Comparison of ENCODE assay signal across 16 cellular contexts in the genomic region with DNA sequence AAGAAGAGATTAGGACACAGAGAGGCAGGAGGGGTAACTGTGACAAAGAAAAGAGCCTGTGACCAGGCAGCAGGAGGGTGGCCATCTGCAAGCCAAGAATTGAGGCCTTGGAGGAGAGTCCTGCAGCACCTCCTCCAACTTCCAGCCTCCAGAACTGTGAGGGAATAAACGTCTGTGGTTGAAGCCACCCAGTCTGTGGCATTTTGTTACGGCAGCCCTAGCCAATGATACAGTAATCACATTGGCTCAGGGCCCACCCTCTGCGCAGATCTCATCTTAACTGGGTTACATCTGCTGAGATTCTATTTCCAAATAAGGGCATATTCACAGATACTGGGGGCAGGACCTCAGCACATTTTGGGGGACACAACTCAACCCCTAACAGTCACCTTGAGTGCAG. TPM values are rescaled to one million over a fixed set of nuclear protein-coding genes. Genes with fewer than 3 reads are reported as not detected.
A peak's percentile ranks its signal among the peaks of the same experiment; 100 is the strongest.
DNase-seq lines count a peak whose midpoint lies in the region; ATAC-seq and TF ChIP-seq lines count a peak whose summit lies in the region.
"Had no signal": no experiment of that assay in that cellular context is flagged by ENCODE, and none has a peak within 500 bp of the region (broad histone marks: within the 10 kb centered on the region; RNA-seq: fewer than 3 reads in every experiment).

No MANE protein-coding gene starts in this region.

- H3K9me3 Mint-ChIP-seq in brain, result no peaks in the 10 kb centered on the region
- H3K9me3 Mint-ChIP-seq in activated naive CD8-positive, alpha-beta T cell treated with anti-CD3 and anti-CD28 coated beads, Interleukin-2, amount 50 U/mL, for 24 hours, result no peaks in the 10 kb centered on the region
- H3K9me3 Mint-ChIP-seq: activated CD4-positive, alpha-beta T cell treated with anti-CD3 and anti-CD28 coated beads, Interleukin-2, amount 10 ng/mL, durations not matched to agents 7 days and 5 days had no signal

- H3K4me1 ChIP-seq in IMR-90 (ENCODE audit: control insufficient read depth, insufficient read depth, low read length) (peaks cover 10% of the 10 kb centered on the region), osteoblast (ENCODE audit: insufficient read depth, low read length) (peaks cover 41% of the 10 kb centered on the region)
- H3K4me1 ChIP-seq: Caco-2 had no signal

- H3K27me3 Mint-ChIP-seq in brain, result peaks cover 13% of the 10 kb centered on the region
- no peaks in the 10 kb centered on the region for H3K27me3 Mint-ChIP-seq in activated naive CD8-positive, alpha-beta T cell treated with anti-CD3 and anti-CD28 coated beads, Interleukin-2, amount 50 U/mL, for 24 hours
- H3K27me3 Mint-ChIP-seq: activated CD4-positive, alpha-beta T cell treated with anti-CD3 and anti-CD28 coated beads, Interleukin-2, amount 10 ng/mL, durations not matched to agents 7 days and 5 days had no signal

- H3K27ac ChIP-seq in AG04450 (ENCODE audit: low read depth, low read length) (peak overlapping the region; percentile 88), IMR-90 (ENCODE audit: insufficient read depth, low read length) (peak overlapping the region; percentile 42; the same call in 1 of the 2 replicates), osteoblast (ENCODE audit: low read depth, low read length) (peak overlapping the region; percentile 73)

- H2AK9ac ChIP-seq in IMR-90 (replicated peaks; ENCODE audit: low read depth, low read length, poor library complexity), result peak overlapping the region; percentile 58

- H3K36me3 ChIP-seq in IMR-90 (ENCODE audit: control insufficient read depth, insufficient read depth, low read length) (peaks cover 21% of the 10 kb centered on the region), osteoblast (ENCODE audit: insufficient read depth, low read length) (peaks cover 18% of the 10 kb centered on the region)

- DNase-seq in AG04450 (ENCODE audit: low read depth, low spot score), result no peak
- DNase-seq in IMR-90, result peak; percentile 80
- no peak for DNase-seq in osteoblast (ENCODE audit: insufficient read length, low spot score, missing footprints)
- DNase-seq in SKM-1 treated with dmso at 0.1 percent for 144 hours (lab: John Stamatoyannopoulos, UW; ENCODE audit: unreplicated experiment), result no peak
- no peak for DNase-seq in pons (ENCODE audit: low spot score)
- no peak for DNase-seq in activated naive CD8-positive, alpha-beta T cell treated with anti-CD3 and anti-CD28 coated beads, Interleukin-2, amount 50 U/mL, for 24 hours
- DNase-seq: activated CD4-positive, alpha-beta T cell treated with anti-CD3 and anti-CD28 coated beads, Interleukin-2, amount 10 ng/mL, durations not matched to agents 7 days and 5 days; activated naive CD4-positive, alpha-beta T cell treated with anti-CD3 and anti-CD28 coated beads, Interleukin-2, amount 50 U/mL, for 16 hours; Caco-2; GDM1; left lung; NCI-H1930; OCI-M1; stimulated activated naive CD4-positive, alpha-beta T cell had no signal

- H3K4me2 ChIP-seq in IMR-90 (ENCODE audit: low read depth, low read length) (no peak overlapping the region), osteoblast (ENCODE audit: insufficient read depth, low read length) (no peak overlapping the region)

- H4K5ac ChIP-seq in IMR-90 (ENCODE audit: low read depth, low read length), result peak overlapping the region; percentile 81

- peak overlapping the region; percentile 49; the same call in 1 of the 2 replicates for H2AK5ac ChIP-seq in IMR-90 (ENCODE audit: low read depth, low read length)

- no peak for TF ChIP-seq CTCF in AG04450 (IDR thresholded peaks at IDR 0.05; ENCODE audit: low read depth, low read length)
- TF ChIP-seq CTCF in IMR-90 (conservative IDR thresholded peaks at IDR 0.05; ENCODE audit: low read depth, low read length), result no peak
- no peak for TF ChIP-seq CTCF in brain (conservative IDR thresholded peaks at IDR 0.05)
- no peak for TF ChIP-seq CTCF in osteoblast (IDR thresholded peaks at IDR 0.05; ENCODE audit: extremely low read depth, low read depth, low read length)

- H4K20me1 ChIP-seq in IMR-90 (ENCODE audit: insufficient read depth, low read length) (peaks cover 9% of the 10 kb centered on the region; the same call in 1 of the 2 replicates), osteoblast (ENCODE audit: insufficient read depth, low read length) (no peaks in the 10 kb centered on the region)

- dilution Hi-C loops in IMR-90 (cut with HindIII; ENCODE audit: low sequenced_read_pairs, unreplicated experiment), result no loop called here

- H3K23ac ChIP-seq in IMR-90 (ENCODE audit: low read depth, low read length), result no peak overlapping the region

- 0 out of 2 replicates have a peak overlapping the region, but pooled peaks have one; percentile 54 for H3K18ac ChIP-seq in IMR-90 (ENCODE audit: low read depth, low read length)

- peaks cover 6% of the 10 kb centered on the region for H3K4me1 Mint-ChIP-seq in brain
- H3K4me1 Mint-ChIP-seq in activated naive CD8-positive, alpha-beta T cell treated with anti-CD3 and anti-CD28 coated beads, Interleukin-2, amount 50 U/mL, for 24 hours, result peaks cover 5% of the 10 kb centered on the region

- H3K14ac ChIP-seq in IMR-90 (replicated peaks; ENCODE audit: low read depth, low read length), result no peak overlapping the region

- no peak overlapping the region for H2BK5ac ChIP-seq in IMR-90 (ENCODE audit: low read depth, low read length, poor library complexity, severe bottlenecking)

- H4K8ac ChIP-seq in IMR-90 (ENCODE audit: low read depth in 2 of 2, low read length in 2 of 2), result peak overlapping the region; percentile 10 to 63; a peak in 1 of 4 replicates

- TF ChIP-seq POLR2A in IMR-90 (IDR thresholded peaks at IDR 0.05; ENCODE audit: low read depth, low read length), result no peak; the same call in 1 of the 2 replicates

- CTCF ChIA-PET in AG04450 (lab: Charles Lee), result interaction anchor here (2.8 to 3.9 kb wide), 2 partner anchors 250 to 257 kb away, joined by 21 to 22 read pairs; no protein-coding TSS in a partner anchor
- CTCF ChIA-PET in IMR-90 (lab: Yijun Ruan, JAX), result no interaction called here

- ATAC-seq in IMR-90 (ENCODE audit: low read depth), result peak; percentile 22; the same call in 1 of the 2 replicates
- no peak for ATAC-seq in GM18520 (IDR thresholded peaks at IDR 0.05; ENCODE audit: unreplicated experiment)
- ATAC-seq in activated naive CD8-positive, alpha-beta T cell treated with anti-CD3 and anti-CD28 coated beads, Interleukin-2, amount 50 U/mL, for 24 hours, result no peak
- ATAC-seq: left lung had no signal

- H2AFZ ChIP-seq in IMR-90 (replicated peaks; ENCODE audit: low read length, poor library complexity), result no peak overlapping the region
- H2AFZ ChIP-seq in osteoblast (ENCODE audit: low read length), result no peak overlapping the region

- in situ Hi-C loops in IMR-90 (cut with MboI; ENCODE audit: low sequenced_read_pairs), result loop anchor here (10.0 to 25.0 kb wide), 3 partner anchors 354 to 631 kb away; a partner anchor contains a TSS

- no TSS peak for BruUV-seq in IMR-90 (replicated peaks; lab: Mats Ljungman, UMichigan)

- H2BK20ac ChIP-seq in IMR-90 (ENCODE audit: low read depth, low read length), result no peak overlapping the region

- peak overlapping the region; percentile 82; the same call in 1 of the 2 replicates for H2BK120ac ChIP-seq in IMR-90 (ENCODE audit: low read depth, low read length)

- H3K4me3 ChIP-seq in AG04450 (ENCODE audit: low read depth, low read length) (no peak overlapping the region), IMR-90 (ENCODE audit: insufficient read depth, low read depth, low read length) (no peak overlapping the region), osteoblast (ENCODE audit: insufficient read depth, low read length) (no peak overlapping the region)
- H3K4me3 ChIP-seq: left lung had no signal

- POLR2A ChIA-PET in AG04450 (lab: Yijun Ruan, JAX), result no interaction called here
- POLR2A ChIA-PET in IMR-90 (lab: Charles Lee; ENCODE audit: unreplicated experiment), result no interaction called here

- no peaks in the 10 kb centered on the region for H3K79me2 ChIP-seq in osteoblast (ENCODE audit: insufficient read depth, low read length)

- H3K4me3 Mint-ChIP-seq in brain, result no peak overlapping the region
- H3K4me3 Mint-ChIP-seq in activated naive CD8-positive, alpha-beta T cell treated with anti-CD3 and anti-CD28 coated beads, Interleukin-2, amount 50 U/mL, for 24 hours, result no peak overlapping the region
- H3K4me3 Mint-ChIP-seq: activated CD4-positive, alpha-beta T cell treated with anti-CD3 and anti-CD28 coated beads, Interleukin-2, amount 10 ng/mL, durations not matched to agents 7 days and 5 days had no signal

- 0 out of 4 replicates have a peak, but pooled peaks cover 0 to 6% of the 10 kb centered on the region in 2 experiments for H3K79me1 ChIP-seq in IMR-90 (ENCODE audit: low read depth in 1 of 2, low read length in 2 of 2)

- H3K9ac ChIP-seq in IMR-90 (ENCODE audit: low read depth, low read length), result no peak overlapping the region

- H3K36me3 Mint-ChIP-seq in brain, result peaks cover 12% of the 10 kb centered on the region
- peaks cover 9% of the 10 kb centered on the region for H3K36me3 Mint-ChIP-seq in activated naive CD8-positive, alpha-beta T cell treated with anti-CD3 and anti-CD28 coated beads, Interleukin-2, amount 50 U/mL, for 24 hours (ENCODE audit: low read depth)

- H3K27ac Mint-ChIP-seq in brain, result peak overlapping the region in 3 of 5 experiments; percentile 6 to 88 (median 65)
- H3K27ac Mint-ChIP-seq in activated naive CD8-positive, alpha-beta T cell treated with anti-CD3 and anti-CD28 coated beads, Interleukin-2, amount 50 U/mL, for 24 hours, result no peak overlapping the region
- H3K27ac Mint-ChIP-seq: activated CD4-positive, alpha-beta T cell treated with anti-CD3 and anti-CD28 coated beads, Interleukin-2, amount 10 ng/mL, durations not matched to agents 7 days and 5 days had no signal

- H2BK15ac ChIP-seq in IMR-90 (ENCODE audit: low read depth, low read length), result no peak overlapping the region

- TF ChIP-seq RAD21 in IMR-90 (IDR thresholded peaks at IDR 0.05; ENCODE audit: low read length), result no peak

- H3K56ac ChIP-seq in IMR-90 (ENCODE audit: extremely low read depth, insufficient read depth, low read length), result no peak overlapping the region

- H3K9me3 ChIP-seq in AG04450 (ENCODE audit: control insufficient read depth, insufficient read depth, low read length), result no peaks in the 10 kb centered on the region; the same call in 1 of the 2 replicates
- no peaks in the 10 kb centered on the region for H3K9me3 ChIP-seq in IMR-90 (ENCODE audit: control insufficient read depth, insufficient read depth, low read length)
- no peaks in the 10 kb centered on the region for H3K9me3 ChIP-seq in osteoblast (ENCODE audit: low read depth, low read length)
- H3K9me3 ChIP-seq: Caco-2, left lung had no signal

- intact Hi-C loops in IMR-90 (cut with micrococcal nuclease), result no loop called here

- H3K27me3 ChIP-seq in AG04450 (ENCODE audit: control insufficient read depth, insufficient read depth, low read length), result no peaks in the 10 kb centered on the region
- no peaks in the 10 kb centered on the region for H3K27me3 ChIP-seq in IMR-90 (ENCODE audit: control insufficient read depth, insufficient read depth, low read length)
- no peaks in the 10 kb centered on the region for H3K27me3 ChIP-seq in osteoblast (ENCODE audit: insufficient read depth, low read length)
- H3K27me3 ChIP-seq: left lung had no signal

- WGBS in IMR-90 (ENCODE audit: extremely low coverage in 2 of 2, insufficient read length in 1 of 2), 2 experiments, result 38% methylated on average over 2 of the region's 3 CpGs; no CpG with 5 or more reads in 1 of the 2 experiments

- H4K91ac ChIP-seq in IMR-90 (ENCODE audit: insufficient read depth, low read depth, low read length), result 0 out of 2 replicates have a peak overlapping the region, but pooled peaks have one; percentile 65

- H3K9me1 ChIP-seq in IMR-90 (ENCODE audit: insufficient read depth, low read length), result peaks cover 23% of the 10 kb centered on the region

- peak overlapping the region; percentile 46; the same call in 1 of the 2 replicates for H3K4ac ChIP-seq in IMR-90 (ENCODE audit: low read depth, low read length)

RNA-seq across cellular contexts. Expression of a gene that starts 11.3 kb away (rescaled TPM):
- polyA plus RNA-seq in AG04450 (2011; rRNA removed) (79.9 and 100 TPM in 2 replicates), IMR-90 (2012; rRNA removed) (73.9 and 77.1 TPM in 2 replicates), brain (ENCODE audit: insufficient read depth, low read depth, low replicate concordance) (50.0 TPM)
- polyA minus RNA-seq in AG04450 (2011; rRNA and poly(A)+ RNA removed), result 28.4 and 33.7 TPM in 2 replicates
- total RNA-seq in IMR-90 (2012; rRNA removed) (39.8 and 67.5 TPM in 2 replicates), osteoblast (74.3 and 79.6 TPM in 2 replicates)
- polyA plus RNA-seq in IMR-90 (2012; cell fraction: cytosol; rRNA removed), result 61.9 and 89.3 TPM in 2 replicates
- 72.4 and 84.7 TPM in 2 replicates for polyA plus RNA-seq in IMR-90 (2012; cell fraction: nucleus; rRNA removed; ENCODE audit: low replicate concordance)

RNA-seq across cellular contexts. Expression of a gene that starts 14.2 kb away (rescaled TPM):
- polyA plus RNA-seq in AG04450 (2011; rRNA removed) (44.6 and 49.2 TPM in 2 replicates), IMR-90 (2012; rRNA removed) (40.5 and 40.9 TPM in 2 replicates), brain (ENCODE audit: insufficient read depth, low read depth, low replicate concordance) (23.9 TPM)
- polyA minus RNA-seq in AG04450 (2011; rRNA and poly(A)+ RNA removed), result 40.1 and 49.5 TPM in 2 replicates
- total RNA-seq in IMR-90 (2012; rRNA removed) (53.2 and 55.3 TPM in 2 replicates), osteoblast (36.8 and 39.1 TPM in 2 replicates)
- polyA plus RNA-seq in IMR-90 (2012; cell fraction: cytosol; rRNA removed), result 12.6 and 25.0 TPM in 2 replicates
- 7.3 and 45.0 TPM in 2 replicates for polyA plus RNA-seq in IMR-90 (2012; cell fraction: nucleus; rRNA removed; ENCODE audit: low replicate concordance)

RNA-seq across cellular contexts. Expression of a gene that starts 29.0 kb away (rescaled TPM):
- polyA plus RNA-seq in AG04450 (2011; rRNA removed), result 46.4 and 57.0 TPM in 2 replicates
- 11.8 and 20.5 TPM in 2 replicates for polyA minus RNA-seq in AG04450 (2011; rRNA and poly(A)+ RNA removed)
- 37.1 and 47.5 TPM in 2 replicates for total RNA-seq in IMR-90 (2012; rRNA removed)
- 75.8 and 79.9 TPM in 2 replicates for polyA plus RNA-seq in IMR-90 (2012; rRNA removed)
- polyA plus RNA-seq in IMR-90 (2012; cell fraction: cytosol; rRNA removed), result 32.8 and 36.8 TPM in 2 replicates
- 24.2 and 105 TPM in 2 replicates for polyA plus RNA-seq in IMR-90 (2012; cell fraction: nucleus; rRNA removed; ENCODE audit: low replicate concordance)
- polyA plus RNA-seq in brain (ENCODE audit: insufficient read depth, low read depth, low replicate concordance), result 46.6 TPM
- total RNA-seq in osteoblast, result 7.1 and 9.8 TPM in 2 replicates
